In genomic region chr1:93906480-93906879, GRCh38 we compare ENCODE assay signal across 3 cellular contexts.
TF ChIP-seq lines count a peak whose summit lies in the region.

No MANE protein-coding gene starts in this region.

TF ChIP-seq in IMR-90, 13 proteins besides CTCF, POLR2A, EP300 and RAD21:
- TF ChIP-seq MAZ (IDR thresholded peaks at IDR 0.05; ENCODE audit: borderline replicate concordance, low read depth, low read length) (no peak), CEBPB (IDR thresholded peaks at IDR 0.05; ENCODE audit: low read depth, low read length) (no peak), NFE2L2 (IDR thresholded peaks at IDR 0.05; ENCODE audit: low read depth, low read length) (no peak)

TF ChIP-seq in K562, 482 proteins besides CTCF, POLR2A, EP300 and RAD21:
- TF ChIP-seq PHF21A (IDR thresholded peaks at IDR 0.05; ENCODE audit: borderline replicate concordance, low read depth) (no peak), ADNP (tag; IDR thresholded peaks at IDR 0.05) (no peak), ERF (CRISPR knock-in tag; IDR thresholded peaks at IDR 0.05) (no peak), TAF1 (IDR thresholded peaks at IDR 0.05; ENCODE audit: control insufficient read depth, extremely low read depth, insufficient read depth, low read length, severe bottlenecking) (no peak), KAT8 (IDR thresholded peaks at IDR 0.05; ENCODE audit: low read depth) (no peak), ZSCAN29 (IDR thresholded peaks at IDR 0.05) (no peak), ZSCAN32 (CRISPR knock-in tag; IDR thresholded peaks at IDR 0.05) (no peak), DPF2 (IDR thresholded peaks at IDR 0.05) (no peak), MBD2 (IDR thresholded peaks at IDR 0.05; ENCODE audit: borderline replicate concordance, low read depth) (no peak)
- TF ChIP-seq, protein P1, sequence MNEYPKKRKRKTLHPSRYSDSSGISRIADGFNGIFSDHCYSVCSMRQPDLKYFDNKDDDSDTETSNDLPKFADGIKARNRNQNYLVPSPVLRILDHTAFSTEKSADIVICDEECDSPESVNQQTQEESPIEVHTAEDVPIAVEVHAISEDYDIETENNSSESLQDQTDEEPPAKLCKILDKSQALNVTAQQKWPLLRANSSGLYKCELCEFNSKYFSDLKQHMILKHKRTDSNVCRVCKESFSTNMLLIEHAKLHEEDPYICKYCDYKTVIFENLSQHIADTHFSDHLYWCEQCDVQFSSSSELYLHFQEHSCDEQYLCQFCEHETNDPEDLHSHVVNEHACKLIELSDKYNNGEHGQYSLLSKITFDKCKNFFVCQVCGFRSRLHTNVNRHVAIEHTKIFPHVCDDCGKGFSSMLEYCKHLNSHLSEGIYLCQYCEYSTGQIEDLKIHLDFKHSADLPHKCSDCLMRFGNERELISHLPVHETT (CRISPR knock-in tag; conservative IDR thresholded peaks at IDR 0.05 in 1 of 2, IDR thresholded peaks at IDR 0.05 in 1 of 2), result no peak

TF ChIP-seq in GM12891, 5 proteins besides CTCF, POLR2A, EP300 and RAD21:
- TF ChIP-seq POLR2AphosphoS5 (IDR thresholded peaks at IDR 0.05; ENCODE audit: low read depth, low read length), result no peak
